ENCODE assay signal across 1 cellular context in genomic region chr14:93780811-93781210, GRCh38.
TF ChIP-seq lines count a peak whose summit lies in the region.

No MANE protein-coding gene starts in this region.

TF ChIP-seq in H1, 55 proteins besides CTCF, POLR2A, EP300 and RAD21:
- TF ChIP-seq CEBPB (IDR thresholded peaks at IDR 0.05; ENCODE audit: low read depth, low read length) = no peak
- no peak for TF ChIP-seq MAX (IDR thresholded peaks at IDR 0.05)
- no peak for TF ChIP-seq CHD7 (IDR thresholded peaks at IDR 0.05; ENCODE audit: insufficient replicate concordance, low read length)
- no peak for TF ChIP-seq CBX8 (IDR thresholded peaks at IDR 0.05; ENCODE audit: borderline replicate concordance, low read depth, low read length)
- TF ChIP-seq EGR1 (IDR thresholded peaks at IDR 0.05; ENCODE audit: borderline replicate concordance, low read depth, low read length) = no peak
- no peak for TF ChIP-seq CHD2 (IDR thresholded peaks at IDR 0.05; ENCODE audit: low read length)
- TF ChIP-seq BCL11A (IDR thresholded peaks at IDR 0.05; ENCODE audit: low read depth in 2 of 2, low read length in 2 of 2) = no peak
- TF ChIP-seq YY1 (IDR thresholded peaks at IDR 0.05; ENCODE audit: low read depth, low read length) = no peak
- no peak for TF ChIP-seq KDM5A (IDR thresholded peaks at IDR 0.05; ENCODE audit: low read length)
TF ChIP-seq in H1: peak in this region for 0.
